19 cellular contexts compared by ENCODE assay signal in the genomic region with DNA sequence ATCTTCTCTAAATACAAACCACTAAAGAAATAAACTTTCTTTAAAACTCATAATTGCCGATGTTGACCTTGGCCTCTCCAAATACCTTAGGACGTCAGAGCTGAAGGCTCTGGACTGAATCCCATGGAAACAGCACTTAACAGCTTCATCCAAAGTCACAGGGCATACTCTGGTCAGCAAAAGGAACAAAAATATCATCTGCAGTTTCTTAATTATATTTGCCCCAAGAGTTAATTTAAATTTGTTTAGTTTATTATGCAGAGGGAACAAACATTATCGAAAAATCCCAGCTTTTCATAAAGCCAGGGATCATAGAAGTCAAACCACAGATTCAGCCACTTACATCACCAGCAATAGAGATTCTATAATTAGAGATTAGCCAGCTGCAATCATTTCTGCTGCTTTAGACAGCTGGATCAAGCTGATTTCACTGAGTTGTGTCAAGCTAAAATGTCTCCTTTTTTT. TPM values are rescaled to one million over a fixed set of nuclear protein-coding genes. Genes with fewer than 3 reads are reported as not detected.
DNase-seq lines count a peak whose midpoint lies in the region; ATAC-seq, FAIRE-seq and TF ChIP-seq lines count a peak whose summit lies in the region.
"Had no signal": no experiment of that assay in that cellular context is flagged by ENCODE, and none has a peak within 500 bp of the region (broad histone marks: within the 10 kb centered on the region; RNA-seq: fewer than 3 reads in every experiment).

No MANE protein-coding gene starts in this region.

- H3K4me1 ChIP-seq in skeletal muscle tissue (ENCODE audit: control insufficient read depth in 3 of 3, insufficient read depth in 3 of 3, low read length in 3 of 3) = peaks cover 9 to 13% (median 12%) of the 10 kb centered on the region in 3 donors
- H3K4me1 ChIP-seq: BE2C had no signal

- intact Hi-C loops in MCF 10A (cut with micrococcal nuclease) = no loop called here

- no peaks in the 10 kb centered on the region for H3K36me3 ChIP-seq in skeletal muscle tissue (ENCODE audit: control insufficient read depth in 3 of 3, insufficient read depth in 3 of 3, low read length in 3 of 3)
- H3K36me3 ChIP-seq: BE2C, SJSA1 had no signal

- no peak overlapping the region for H3K4me3 Mint-ChIP-seq in MCF 10A (ENCODE audit: unreplicated experiment)
- H3K4me3 Mint-ChIP-seq: activated B cell treated with CpG ODN at 0.5 μM for 24 hours, H9, immature natural killer cell had no signal

- CTCF ChIA-PET in MCF 10A (lab: Yijun Ruan, JAX) = interaction anchor here (0.7 kb wide), 1 partner anchor 866 kb away, joined by 3 read pairs; no protein-coding TSS in a partner anchor

- no peaks in the 10 kb centered on the region for H3K36me3 Mint-ChIP-seq in MCF 10A (ENCODE audit: insufficient read depth, unreplicated experiment)
- H3K36me3 Mint-ChIP-seq: immature natural killer cell had no signal

- DNase-seq in HCEC 1CT = peak; percentile 75
- DNase-seq in choroid plexus epithelial cell (ENCODE audit: low read depth) = peak; percentile 54
- DNase-seq in MCF 10A (ENCODE audit: unreplicated experiment) = no peak
- DNase-seq: activated B cell treated with CpG ODN at 0.5 μM for 24 hours; amniotic stem cell; BE2C; DMS79; erythroblast; H9; immature natural killer cell; NCI-H526 treated with DMSO at 0.1 percent for 48 hours; stimulated activated CD4-positive, alpha-beta T cell treated with anti-CD3 and anti-CD28 coated beads, Interleukin-15, amount 100 ng/mL, for 24 hours had no signal

- peak; percentile 27 for FAIRE-seq in islet of Langerhans (lab: Jason Lieb, UNC)
- FAIRE-seq: GM19239 had no signal

- peak overlapping the region; percentile 34 for H3K27ac ChIP-seq in skeletal muscle tissue (ENCODE audit: low read depth, low read length)
- H3K27ac ChIP-seq: SJSA1 had no signal

- H3K9ac ChIP-seq in skeletal muscle tissue (ENCODE audit: low read depth in 1 of 3, low read length in 3 of 3) = no peak overlapping the region

- H3K27me3 Mint-ChIP-seq in MCF 10A (ENCODE audit: insufficient read depth, unreplicated experiment) = no peaks in the 10 kb centered on the region
- H3K27me3 Mint-ChIP-seq: activated B cell treated with CpG ODN at 0.5 μM for 24 hours had no signal

- H3K9me3 Mint-ChIP-seq in MCF 10A (ENCODE audit: unreplicated experiment) = no peaks in the 10 kb centered on the region
- H3K9me3 Mint-ChIP-seq: activated B cell treated with CpG ODN at 0.5 μM for 24 hours had no signal

- peaks cover 3% of the 10 kb centered on the region for H3K4me1 Mint-ChIP-seq in MCF 10A (ENCODE audit: insufficient read depth, unreplicated experiment)
- H3K4me1 Mint-ChIP-seq: activated B cell treated with CpG ODN at 0.5 μM for 24 hours, immature natural killer cell had no signal

- TF ChIP-seq CTCF in choroid plexus epithelial cell (conservative IDR thresholded peaks at IDR 0.05; ENCODE audit: low read depth, low read length) (no peak), MCF 10A (IDR thresholded peaks at IDR 0.05; ENCODE audit: unreplicated experiment) (no peak)

- BruUV-seq in MCF 10A (replicated peaks; lab: Mats Ljungman, UMichigan) = no TSS peak

- POLR2A ChIA-PET in MCF 10A (lab: Yijun Ruan, JAX) = no interaction called here

- H3K4me3 ChIP-seq in choroid plexus epithelial cell (ENCODE audit: low read depth, low read length) (no peak overlapping the region), skeletal muscle tissue (ENCODE audit: low read length in 3 of 3) (no peak overlapping the region)
- H3K4me3 ChIP-seq: SJSA1 had no signal

- H3K27me3 ChIP-seq in skeletal muscle tissue (ENCODE audit: control insufficient read depth in 3 of 3, insufficient read depth in 3 of 3, low read length in 3 of 3) = no peaks in the 10 kb centered on the region
- H3K27me3 ChIP-seq: BE2C, SJSA1 had no signal

- no peak overlapping the region for H3K27ac Mint-ChIP-seq in MCF 10A (ENCODE audit: low read depth, unreplicated experiment)
- H3K27ac Mint-ChIP-seq: activated B cell treated with CpG ODN at 0.5 μM for 24 hours, H9, immature natural killer cell had no signal

- H3K9me3 ChIP-seq in skeletal muscle tissue (ENCODE audit: control insufficient read depth in 3 of 3, low read length in 3 of 3) = no peaks in the 10 kb centered on the region
- H3K9me3 ChIP-seq: BE2C, SJSA1 had no signal

- ATAC-seq in HG02870 (IDR thresholded peaks at IDR 0.05; ENCODE audit: unreplicated experiment) (no peak), HG03280 (IDR thresholded peaks at IDR 0.05; ENCODE audit: unreplicated experiment) (no peak), HG03139 (IDR thresholded peaks at IDR 0.05; ENCODE audit: unreplicated experiment) (no peak)

RNA-seq across cellular contexts. Expression of gene FAM13C, which starts 20.5 kb away (rescaled TPM):
- total RNA-seq in skeletal muscle tissue = 31.8 TPM
- not detected in 2 replicates for total RNA-seq in MCF 10A (2022)
- total RNA-seq: activated B cell treated with CpG ODN at 0.5 μM for 24 hours had no signal

Comparison
In these comparisons a context has a peak if more than half of its experiments do, and no peak if none do; other contexts are left out.
1. RNA of gene FAM13C, which starts 20.5 kb away (total RNA-seq): 31.8 TPM in skeletal muscle tissue (single experiment); not detected in MCF 10A; every median in the first group is over 10 times any median in the second.